Comparison of ENCODE assay signal across 8 cellular contexts in the genomic region with DNA sequence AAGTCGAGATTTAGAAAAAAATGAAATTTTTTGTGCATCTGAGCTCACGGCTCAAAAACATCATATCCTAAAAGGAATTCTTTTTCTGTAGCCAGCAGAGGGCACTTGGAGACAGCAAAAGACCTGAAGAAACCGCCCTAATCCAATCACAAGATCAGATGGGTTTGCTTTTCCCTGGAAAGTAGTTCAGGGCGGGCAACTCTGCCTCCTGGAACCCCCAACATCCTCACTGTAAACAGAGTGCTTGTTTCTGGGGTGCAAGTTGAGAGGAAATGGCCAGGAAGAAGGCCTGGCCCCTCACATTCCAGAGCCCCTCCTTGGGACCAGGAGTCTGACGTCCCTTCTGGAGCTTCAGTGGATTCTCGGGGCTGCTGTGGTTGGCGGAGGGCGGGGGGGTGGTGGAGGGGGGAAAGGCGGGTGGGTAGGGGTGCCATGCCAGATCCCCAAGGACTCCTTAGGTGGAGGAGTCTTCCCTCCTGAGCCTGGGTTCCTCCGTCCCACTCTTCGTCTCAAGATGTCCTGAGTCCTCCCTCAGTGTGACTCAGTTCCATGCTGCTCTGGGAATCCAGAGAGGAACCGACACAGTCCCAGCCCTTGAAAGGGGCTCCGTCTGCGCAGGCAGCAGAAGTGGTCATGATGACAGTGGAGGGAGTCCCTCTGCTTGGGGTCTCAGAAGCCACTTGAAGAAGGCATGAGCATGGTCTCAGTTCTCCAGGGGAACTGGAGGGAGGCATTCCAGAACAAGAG. TPM values are rescaled to one million over a fixed set of nuclear protein-coding genes. Genes with fewer than 3 reads are reported as not detected.
DNase-seq lines count a peak whose midpoint lies in the region; ATAC-seq and TF ChIP-seq lines count a peak whose summit lies in the region.

No MANE protein-coding gene starts in this region.

- DNase-seq in NCI-H524 (lab: John Stamatoyannopoulos, UW) (peak; percentile 31 to 60), NCI-H524 treated with DMSO at 0.1 percent for 48 hours (lab: John Stamatoyannopoulos, UW) (no peak), NCI-H2227 treated with DMSO at 0.1 percent for 48 hours (lab: John Stamatoyannopoulos, UW) (peak; percentile 39), cerebellar cortex (ENCODE audit: low spot score) (peak; percentile 65), mesenchymal stem cell (peak; percentile 57)
- no peak for DNase-seq in stimulated activated CD4-positive, alpha-beta T cell treated with anti-CD3 and anti-CD28 coated beads, Interleukin-4, amount 100 ng/mL, for 1 hour
- DNase-seq in CD4-positive, alpha-beta T cell, result no peak

- no peak overlapping the region for H2AK5ac ChIP-seq in mesenchymal stem cell (ENCODE audit: low read length, severe bottlenecking)

- H2BK5ac ChIP-seq in mesenchymal stem cell (ENCODE audit: low read depth, low read length, poor library complexity, severe bottlenecking), result no peak overlapping the region

- peak overlapping the region in 1 of 2 experiments; percentile 66 for H3K4me3 ChIP-seq in mesenchymal stem cell (ENCODE audit: insufficient read depth in 1 of 2, low read depth in 1 of 2, low read length in 2 of 2)

- H3K4me3 Mint-ChIP-seq in CD4-positive, alpha-beta T cell, result no peak overlapping the region

- TF ChIP-seq CTCF in CD4-positive, alpha-beta T cell (IDR thresholded peaks at IDR 0.05), result no peak

- H2BK15ac ChIP-seq in mesenchymal stem cell (ENCODE audit: low read depth, poor library complexity, severe bottlenecking), result no peak overlapping the region

- H3K18ac ChIP-seq in mesenchymal stem cell (ENCODE audit: low read depth in 1 of 2, low read length in 2 of 2), result no peak overlapping the region

- no peak overlapping the region for H2AFZ ChIP-seq in mesenchymal stem cell (ENCODE audit: low read depth, low read length)

- peak overlapping the region; percentile 10 for H4K8ac ChIP-seq in mesenchymal stem cell (ENCODE audit: low read length)

- peaks cover 3% of the 10 kb centered on the region for H3K4me1 ChIP-seq in mesenchymal stem cell (ENCODE audit: control insufficient read depth, insufficient read depth, low read depth, low read length)

- H3K4me1 Mint-ChIP-seq in CD4-positive, alpha-beta T cell (ENCODE audit: low read depth), result no peaks in the 10 kb centered on the region

- no peaks in the 10 kb centered on the region for H3K9me3 Mint-ChIP-seq in CD4-positive, alpha-beta T cell

- intact Hi-C loops in CD4-positive, alpha-beta T cell (cut with DNase I, micrococcal nuclease), result no loop called here

- CTCF ChIA-PET in CD4-positive, alpha-beta T cell (lab: Charles Lee), result no interaction called here

- H2BK12ac ChIP-seq in mesenchymal stem cell (ENCODE audit: low read length in 2 of 2), result no peak overlapping the region

- POLR2A ChIA-PET in CD4-positive, alpha-beta T cell (lab: Charles Lee), result no interaction called here

- H3K9ac ChIP-seq in mesenchymal stem cell (ENCODE audit: low read length), result peak overlapping the region; percentile 83

- no peak overlapping the region for H3K27ac Mint-ChIP-seq in CD4-positive, alpha-beta T cell

- H3K27me3 ChIP-seq in mesenchymal stem cell (ENCODE audit: control insufficient read depth in 1 of 2, insufficient read depth in 1 of 2, low read length in 2 of 2), result peaks cover 10% of the 10 kb centered on the region in 2 experiments
- H3K27me3 ChIP-seq in CD4-positive, alpha-beta T cell (ENCODE audit: control insufficient read depth, insufficient read depth, low read length), result no peaks in the 10 kb centered on the region

- H3K36me3 Mint-ChIP-seq in CD4-positive, alpha-beta T cell (ENCODE audit: low read depth), result peaks cover 5% of the 10 kb centered on the region

- WGBS in mesenchymal stem cell, result 58% methylated on average over 8 of the region's 14 CpGs

- ATAC-seq in GM18861 (IDR thresholded peaks at IDR 0.05; ENCODE audit: unreplicated experiment), result no peak
- no peak for ATAC-seq in CD4-positive, alpha-beta T cell (ENCODE audit: poor library complexity)

- no peak overlapping the region for H3K4me2 ChIP-seq in mesenchymal stem cell (ENCODE audit: low read length, poor library complexity, severe bottlenecking)

- peaks cover 13% of the 10 kb centered on the region for H3K27me3 Mint-ChIP-seq in CD4-positive, alpha-beta T cell

- no peaks in the 10 kb centered on the region for H3K79me1 ChIP-seq in mesenchymal stem cell (replicated peaks; ENCODE audit: low read length, poor library complexity, severe bottlenecking)

- no peaks in the 10 kb centered on the region for H3K9me3 ChIP-seq in mesenchymal stem cell (ENCODE audit: control insufficient read depth, low read length)
- H3K9me3 ChIP-seq in CD4-positive, alpha-beta T cell (ENCODE audit: control insufficient read depth, low read length), result no peaks in the 10 kb centered on the region

- no peak overlapping the region for H3K23ac ChIP-seq in mesenchymal stem cell (ENCODE audit: low read length in 2 of 2)

- no peak overlapping the region for H3K27ac ChIP-seq in mesenchymal stem cell (ENCODE audit: low read length, poor library complexity, severe bottlenecking)
- H3K27ac ChIP-seq in CD4-positive, alpha-beta T cell (ENCODE audit: low read depth, low read length), result no peak overlapping the region

- H3K36me3 ChIP-seq in mesenchymal stem cell (ENCODE audit: control insufficient read depth in 1 of 2, insufficient read depth in 2 of 2, low read depth in 1 of 2, low read length in 2 of 2), result peaks cover 0 to 18% of the 10 kb centered on the region in 2 experiments

- H3K14ac ChIP-seq in mesenchymal stem cell (ENCODE audit: low read length in 2 of 2), result no peak overlapping the region

- H4K91ac ChIP-seq in mesenchymal stem cell (ENCODE audit: low read length), result no peak overlapping the region

- H3K4ac ChIP-seq in mesenchymal stem cell (ENCODE audit: low read depth in 1 of 2, low read length in 2 of 2), result no peak overlapping the region

- no peak overlapping the region for H2BK120ac ChIP-seq in mesenchymal stem cell (ENCODE audit: low read depth, low read length)

RNA-seq across cellular contexts. Expression of a gene that starts 35.9 kb away (rescaled TPM):
- not detected for polyA plus RNA-seq in mesenchymal stem cell (2013, experiment 1 of 2)
- polyA plus RNA-seq in mesenchymal stem cell (2013, experiment 2 of 2), result not detected
- not detected for total RNA-seq in CD4-positive, alpha-beta T cell

Comparison
In these comparisons a context has a peak if more than half of its experiments do, and no peak if none do; other contexts are left out.
1. DNase-seq: peak in NCI-H524 (2 of 2), NCI-H2227 treated with DMSO at 0.1 percent for 48 hours (single experiment), cerebellar cortex (single experiment) and mesenchymal stem cell (single experiment); none in NCI-H524 treated with DMSO at 0.1 percent for 48 hours (single experiment), stimulated activated CD4-positive, alpha-beta T cell treated with anti-CD3 and anti-CD28 coated beads, Interleukin-4, amount 100 ng/mL, for 1 hour (single experiment) and CD4-positive, alpha-beta T cell (0 of 10).